Comparison of ENCODE assay signal across 30 cellular contexts in the genomic region with DNA sequence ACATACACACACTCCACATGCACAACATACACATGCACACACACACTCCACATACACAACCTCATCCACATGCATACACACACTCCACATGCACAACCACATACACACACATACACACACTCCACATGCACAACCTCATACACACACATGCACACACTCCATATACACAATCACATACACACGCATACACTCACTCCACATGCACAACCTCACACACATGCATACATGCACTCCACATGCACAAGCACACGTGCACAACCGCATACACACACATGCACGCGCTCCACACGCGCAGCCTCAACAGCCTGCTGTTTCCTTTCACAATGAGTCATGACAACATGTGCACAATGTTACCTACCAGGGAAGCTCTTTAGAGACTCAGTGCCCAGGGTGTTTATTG.
"Had no signal": no experiment of that assay in that cellular context is flagged by ENCODE, and none has a peak within 500 bp of the region (broad histone marks: within the 10 kb centered on the region; RNA-seq: fewer than 3 reads in every experiment).

No MANE protein-coding gene starts in this region.

- H3K9me3 ChIP-seq: ascending aorta had no signal

- ATAC-seq: activated CD8-positive, alpha-beta T cell treated with anti-CD3 and anti-CD28 coated beads for 36 hours; activated naive CD4-positive, alpha-beta T cell treated with anti-CD3 and anti-CD28 coated beads, Interleukin-2, amount 50 U/mL, for 72 hours; activated T-cell treated with anti-CD3 and anti-CD28 coated beads, Interleukin-2, amount 50 U/mL, for 4 hours; activated T-cell treated with anti-CD3 and anti-CD28 coated beads, Interleukin-2, amount 50 U/mL, for 72 hours; activated T-helper 17 cell treated with anti-CD3 and anti-CD28 coated beads, Interleukin-2, amount 50 U/mL, for 72 hours had no signal

- H3K4me3 ChIP-seq: adrenal gland, ascending aorta had no signal

- FAIRE-seq: TTC549 had no signal

- H3K4me1 ChIP-seq: adrenal gland, ascending aorta had no signal

- H3K27me3 ChIP-seq: adrenal gland, ascending aorta had no signal

- H3K27ac ChIP-seq: adrenal gland, ascending aorta, VCaP had no signal

- H3K36me3 ChIP-seq: adrenal gland, ascending aorta had no signal

- DNase-seq: activated B cell treated with CpG ODN at 0.5 μM for 24 hours; activated CD4-positive, alpha-beta memory T cell treated with anti-CD3 and anti-CD28 coated beads for 36 hours; activated CD4-positive, alpha-beta T cell treated with anti-CD3 and anti-CD28 coated beads for 4 hours; activated CD4-positive, alpha-beta T cell treated with anti-CD3 and anti-CD28 coated beads, Interleukin-2, amount 10 ng/mL, durations not matched to agents 24 days and 14 days; activated CD4-positive, alpha-beta T cell treated with anti-CD3 and anti-CD28 coated beads, Interleukin-2, amount 50 U/mL, for 1 hour; activated CD4-positive, alpha-beta T cell treated with anti-CD3 and anti-CD28 coated beads, Interleukin-2, amount 50 U/mL, for 4 hours; activated CD4-positive, CD25-positive, alpha-beta regulatory T cell treated with anti-CD3 and anti-CD28 coated beads, Interleukin-2, amount 50 U/mL, for 72 hours; activated CD8-positive, alpha-beta memory T cell treated with anti-CD3 and anti-CD28 coated beads, Interleukin-2, amount 50 U/mL, for 4 hours; activated CD8-positive, alpha-beta T cell treated with anti-CD3 and anti-CD28 coated beads for 36 hours; activated effector memory CD4-positive, alpha-beta T cell treated with anti-CD3 and anti-CD28 coated beads, Interleukin-2, amount 50 U/mL, for 16 hours; activated gamma-delta T cell treated with Interleukin-2 at 50 U/mL for 16 hours; activated naive CD4-positive, alpha-beta T cell; activated naive CD4-positive, alpha-beta T cell treated with anti-CD3 and anti-CD28 coated beads for 36 hours; activated naive CD4-positive, alpha-beta T cell treated with anti-CD3 and anti-CD28 coated beads, Interleukin-2, amount 50 U/mL, for 16 hours; activated naive CD8-positive, alpha-beta T cell treated with anti-CD3 and anti-CD28 coated beads for 36 hours; activated T-cell treated with anti-CD3 and anti-CD28 coated beads for 4 hours; activated T-cell treated with anti-CD3 and anti-CD28 coated beads, Interleukin-2, amount 50 U/mL, for 1 hour; activated T-cell treated with anti-CD3 and anti-CD28 coated beads, Interleukin-2, amount 50 U/mL, for 4 hours; activated T-cell treated with anti-CD3 and anti-CD28 coated beads, Interleukin-2, amount 50 U/mL, for 72 hours; adrenal gland; amniotic stem cell; central memory CD4-positive, alpha-beta T cell; T-helper 1 cell; T-helper 2 cell; T-helper 9 cell had no signal
